In the genomic region with DNA sequence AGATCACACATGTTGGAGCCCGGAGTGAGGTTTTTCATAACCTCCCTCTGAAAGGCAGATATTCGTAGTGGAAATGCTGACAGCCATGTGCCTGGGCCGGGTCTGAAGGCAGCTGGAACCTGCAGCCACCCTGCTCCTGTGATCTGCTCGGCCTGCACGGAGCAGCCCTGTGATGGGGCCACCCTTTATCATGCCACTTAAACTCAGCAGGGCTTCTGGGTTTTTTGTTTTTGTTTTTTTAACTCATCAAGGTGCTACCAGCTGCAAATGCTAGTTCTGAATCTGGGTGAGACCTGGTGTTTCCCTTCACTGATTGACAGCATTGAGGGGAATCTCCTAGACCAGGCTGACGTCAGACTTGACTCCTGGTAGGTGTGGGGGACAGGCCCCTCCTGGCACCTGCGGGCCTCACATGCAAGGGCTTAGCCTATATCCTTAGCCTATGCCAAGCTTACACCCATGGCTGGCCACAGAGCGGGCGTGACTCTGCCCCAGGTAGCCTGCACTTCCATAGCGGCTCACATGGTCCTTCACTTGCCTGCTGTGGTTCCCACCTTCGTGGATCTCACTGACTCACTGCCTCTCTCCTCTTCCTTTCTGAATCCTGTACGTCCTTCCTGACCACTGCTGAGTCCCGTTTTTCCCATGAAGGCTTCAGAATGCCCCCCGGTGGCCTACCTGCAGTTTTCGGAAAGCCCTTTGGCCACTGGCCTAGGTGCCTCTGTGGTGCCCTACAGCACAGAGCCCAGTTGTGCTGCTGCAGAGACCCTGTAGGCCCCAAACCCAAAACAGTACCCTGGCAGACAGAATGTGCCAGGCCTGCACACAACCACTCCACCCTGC, we compare ENCODE assay signal across 15 cellular contexts.
A peak's percentile ranks its signal among the peaks of the same experiment; 100 is the strongest.
DNase-seq lines count a peak whose midpoint lies in the region; ATAC-seq and TF ChIP-seq lines count a peak whose summit lies in the region.
"Had no signal": no experiment of that assay in that cellular context is flagged by ENCODE, and none has a peak within 500 bp of the region (broad histone marks: within the 10 kb centered on the region; RNA-seq: fewer than 3 reads in every experiment).

No MANE protein-coding gene starts in this region.

- peaks cover 0 to 4% of the 10 kb centered on the region in 2 donors for H3K4me1 ChIP-seq in ascending aorta
- H3K4me1 ChIP-seq: BE2C had no signal

- H3K9me3 ChIP-seq in ascending aorta = no peaks in the 10 kb centered on the region
- H3K9me3 ChIP-seq: BE2C, gastrocnemius medialis, ovary, thyroid gland had no signal

- no peaks in the 10 kb centered on the region for H3K36me3 Mint-ChIP-seq in activated naive CD4-positive, alpha-beta T cell treated with anti-CD3 and anti-CD28 coated beads for 36 hours (ENCODE audit: low read depth)
- H3K36me3 Mint-ChIP-seq in stimulated activated naive B cell treated with anti-CD40 and anti-IgM and Interleukin-4, amounts not matched to agents 10 μg/mL and 1 μg/mL and 100 μg/mL, for 72 hours = no peaks in the 10 kb centered on the region

- ATAC-seq in HG02798 (IDR thresholded peaks at IDR 0.05; ENCODE audit: poor library complexity, unreplicated experiment) = peak; percentile 51
- ATAC-seq in stimulated activated naive B cell treated with anti-CD40 and anti-IgM and Interleukin-4, amounts not matched to agents 10 μg/mL and 1 μg/mL and 100 μg/mL, for 72 hours (replicated peaks) = peak; percentile 89 to 93
- ATAC-seq: gastrocnemius medialis had no signal

- H3K4me3 ChIP-seq in ascending aorta = no peak overlapping the region
- H3K4me3 ChIP-seq: gastrocnemius medialis, ovary, thyroid gland had no signal

- H3K4me1 Mint-ChIP-seq in activated naive CD4-positive, alpha-beta T cell treated with anti-CD3 and anti-CD28 coated beads for 36 hours (ENCODE audit: low read depth) = peaks cover 19% of the 10 kb centered on the region
- H3K4me1 Mint-ChIP-seq in stimulated activated naive B cell treated with anti-CD40 and anti-IgM and Interleukin-4, amounts not matched to agents 10 μg/mL and 1 μg/mL and 100 μg/mL, for 72 hours = peaks cover 18 to 27% of the 10 kb centered on the region in 2 donors

- H3K4me3 Mint-ChIP-seq in activated naive CD4-positive, alpha-beta T cell treated with anti-CD3 and anti-CD28 coated beads for 36 hours = no peak overlapping the region
- H3K4me3 Mint-ChIP-seq in stimulated activated naive B cell treated with anti-CD40 and anti-IgM and Interleukin-4, amounts not matched to agents 10 μg/mL and 1 μg/mL and 100 μg/mL, for 72 hours = peak overlapping the region in 1 of 2 donors; percentile 48

- no peaks in the 10 kb centered on the region for H3K27me3 ChIP-seq in ascending aorta
- H3K27me3 ChIP-seq: BE2C, gastrocnemius medialis, ovary, thyroid gland had no signal

- DNase-seq in activated naive CD4-positive, alpha-beta T cell treated with anti-CD3 and anti-CD28 coated beads for 36 hours = peak; percentile 61
- no peak for DNase-seq in activated naive CD4-positive, alpha-beta T cell treated with anti-CD3 and anti-CD28 coated beads, Interleukin-2, amount 50 U/mL, for 16 hours
- DNase-seq in ascending aorta (ENCODE audit: low spot score in 2 of 2) (no peak), posterior vena cava (ENCODE audit: low spot score) (no peak), COR-L47 (lab: John Stamatoyannopoulos, UW) (no peak), NCI-H524 treated with DMSO at 0.1 percent for 48 hours (lab: John Stamatoyannopoulos, UW) (no peak)
- peak; percentile 55 for DNase-seq in stimulated activated naive B cell treated with anti-CD40 and anti-IgM and Interleukin-4, amounts not matched to agents 10 μg/mL and 1 μg/mL and 100 μg/mL, for 72 hours
- DNase-seq: BE2C; gastrocnemius medialis; Karpas-422; NCI-H748 treated with DMSO at 0.1 percent for 48 hours; ovary; stimulated activated CD4-positive, alpha-beta T cell treated with anti-CD3 and anti-CD28 coated beads, Interleukin-4, amount 100 ng/mL, for 24 hours had no signal

- intact Hi-C loops in activated naive CD4-positive, alpha-beta T cell treated with anti-CD3 and anti-CD28 coated beads for 36 hours (cut with micrococcal nuclease) = loop anchor here (5.0 to 10.0 kb wide), 2 partner anchors 58 to 269 kb away; partner anchors contain the start of gene SH3RF3
- intact Hi-C loops in ascending aorta (cut with DNase I) (no loop called here), posterior vena cava (cut with DNase I) (no loop called here)

- CTCF ChIA-PET in activated naive CD4-positive, alpha-beta T cell treated with anti-CD3 and anti-CD28 coated beads for 36 hours (lab: Charles Lee) = no interaction called here

- TF ChIP-seq CTCF in ascending aorta (IDR thresholded peaks at IDR 0.05) = no peak

- H3K36me3 ChIP-seq in ascending aorta = peaks cover 0 to 3% of the 10 kb centered on the region in 2 donors
- H3K36me3 ChIP-seq: BE2C, gastrocnemius medialis, ovary, thyroid gland had no signal

- H3K27me3 Mint-ChIP-seq in activated naive CD4-positive, alpha-beta T cell treated with anti-CD3 and anti-CD28 coated beads for 36 hours (ENCODE audit: low read depth) = no peaks in the 10 kb centered on the region
- H3K27me3 Mint-ChIP-seq in stimulated activated naive B cell treated with anti-CD40 and anti-IgM and Interleukin-4, amounts not matched to agents 10 μg/mL and 1 μg/mL and 100 μg/mL, for 72 hours = peaks cover 0 to 4% of the 10 kb centered on the region in 2 donors

- H3K27ac ChIP-seq in ascending aorta = peak overlapping the region; percentile 27 to 59
- H3K27ac ChIP-seq: gastrocnemius medialis, ovary, thyroid gland had no signal

- H3K9me3 Mint-ChIP-seq in activated naive CD4-positive, alpha-beta T cell treated with anti-CD3 and anti-CD28 coated beads for 36 hours = no peaks in the 10 kb centered on the region
- H3K9me3 Mint-ChIP-seq in stimulated activated naive B cell treated with anti-CD40 and anti-IgM and Interleukin-4, amounts not matched to agents 10 μg/mL and 1 μg/mL and 100 μg/mL, for 72 hours = no peaks in the 10 kb centered on the region

- H3K27ac Mint-ChIP-seq in activated naive CD4-positive, alpha-beta T cell treated with anti-CD3 and anti-CD28 coated beads for 36 hours = peak overlapping the region; percentile 59
- peak overlapping the region; percentile 65 for H3K27ac Mint-ChIP-seq in stimulated activated naive B cell treated with anti-CD40 and anti-IgM and Interleukin-4, amounts not matched to agents 10 μg/mL and 1 μg/mL and 100 μg/mL, for 72 hours

Comparison
In these comparisons a context has a peak if more than half of its experiments do, and no peak if none do; other contexts are left out.
1. DNase-seq: peak in activated naive CD4-positive, alpha-beta T cell treated with anti-CD3 and anti-CD28 coated beads for 36 hours (single experiment) and stimulated activated naive B cell treated with anti-CD40 and anti-IgM and Interleukin-4, amounts not matched to agents 10 μg/mL and 1 μg/mL and 100 μg/mL, for 72 hours (single experiment); none in activated naive CD4-positive, alpha-beta T cell treated with anti-CD3 and anti-CD28 coated beads, Interleukin-2, amount 50 U/mL, for 16 hours (single experiment), ascending aorta (0 of 2), posterior vena cava (single experiment), COR-L47 (single experiment) and NCI-H524 treated with DMSO at 0.1 percent for 48 hours (single experiment).